15 cellular contexts compared by ENCODE assay signal in the genomic region with DNA sequence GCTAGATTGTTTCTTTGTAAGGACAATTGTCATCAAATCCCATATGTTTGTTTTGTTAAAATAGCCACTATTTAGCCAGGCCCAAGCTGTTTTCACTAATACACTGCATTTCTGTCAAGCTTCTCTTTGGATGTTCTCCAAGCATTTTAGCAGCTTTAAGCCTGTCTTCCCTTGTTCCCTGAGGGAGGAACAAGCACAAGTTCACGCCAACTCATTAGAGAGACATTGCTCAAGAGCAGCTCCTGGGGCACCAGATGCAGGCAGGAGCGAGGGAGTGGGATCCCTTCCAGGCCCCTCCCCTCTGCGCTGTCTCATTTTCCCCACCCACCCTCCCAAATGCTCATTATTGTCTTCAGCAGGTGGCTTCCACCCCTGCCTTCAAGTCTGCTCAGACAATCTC. TPM values are rescaled to one million over a fixed set of nuclear protein-coding genes. Genes with fewer than 3 reads are reported as not detected.
A peak's percentile ranks its signal among the peaks of the same experiment; 100 is the strongest.
DNase-seq lines count a peak whose midpoint lies in the region; ATAC-seq and TF ChIP-seq lines count a peak whose summit lies in the region.
"Had no signal": no experiment of that assay in that cellular context is flagged by ENCODE, and none has a peak within 500 bp of the region (broad histone marks: within the 10 kb centered on the region; RNA-seq: fewer than 3 reads in every experiment).

No MANE protein-coding gene starts in this region.

- H3K4me2 ChIP-seq in GM23248 (ENCODE audit: unreplicated experiment), result peak overlapping the region; percentile 16

- no peaks in the 10 kb centered on the region for H3K36me3 ChIP-seq in GM23248 (ENCODE audit: low read depth)

- no peaks in the 10 kb centered on the region for H3K9me2 ChIP-seq in GM23248 (ENCODE audit: insufficient read depth)

- no peak overlapping the region for H2AFZ ChIP-seq in GM23248

- DNase-seq in GM23248, result peak; percentile 76
- peak; percentile 25 for DNase-seq in RWPE1 (ENCODE audit: low spot score)
- peak; percentile 74 for DNase-seq in fibroblast of villous mesenchyme (ENCODE audit: low read depth)
- no peak for DNase-seq in sciatic nerve (ENCODE audit: low spot score)
- DNase-seq in NCI-H146 (lab: John Stamatoyannopoulos, UW), result no peak
- DNase-seq: activated CD4-positive, alpha-beta T cell treated with anti-CD3 and anti-CD28 coated beads for 1 hour; GDM1; stimulated activated CD4-positive, alpha-beta T cell treated with anti-CD3 and anti-CD28 coated beads, Interleukin-1b, Interleukin-23, amount 100 ng/mL, for 48 hours had no signal

- no peaks in the 10 kb centered on the region for H3K27me3 ChIP-seq in GM23248 (replicated peaks; ENCODE audit: insufficient read depth)

- no peak overlapping the region for H3K4me3 ChIP-seq in GM23248
- H3K4me3 ChIP-seq in fibroblast of villous mesenchyme (ENCODE audit: low read depth, low read length), result no peak overlapping the region
- H3K4me3 ChIP-seq: K562 had no signal

- H3F3A ChIP-seq in GM23248 (ENCODE audit: insufficient read depth), result peaks cover 24% of the 10 kb centered on the region

- intact Hi-C loops in sciatic nerve (cut with DNase I), result no loop called here

- no peak overlapping the region for H3K9ac ChIP-seq in GM23248

- no peaks in the 10 kb centered on the region for H3K9me3 ChIP-seq in GM23248 (ENCODE audit: low read depth)

- CTCF ChIA-PET in RWPE1 (lab: Yijun Ruan, JAX), result interaction anchor here (1.6 kb wide), 1 partner anchor 163 kb away, joined by 4 read pairs; no protein-coding TSS in a partner anchor

- H3K79me2 ChIP-seq in GM23248 (ENCODE audit: insufficient read depth), result no peaks in the 10 kb centered on the region

- TF ChIP-seq CTCF in RWPE1 (conservative IDR thresholded peaks at IDR 0.05; ENCODE audit: low read depth) (no peak), fibroblast of villous mesenchyme (IDR thresholded peaks at IDR 0.05; ENCODE audit: insufficient read depth, low read depth, low read length) (no peak)

- H3K27ac ChIP-seq in GM23248 (no peak overlapping the region), RWPE1 (peak overlapping the region; percentile 83)
- H3K27ac ChIP-seq: foreskin keratinocyte had no signal

- H3K4me1 ChIP-seq in GM23248 (ENCODE audit: insufficient read depth), result peaks cover 22% of the 10 kb centered on the region
- H3K4me1 ChIP-seq: foreskin keratinocyte had no signal

- ATAC-seq in sciatic nerve, result peak; percentile 90
- ATAC-seq in GM18867 (IDR thresholded peaks at IDR 0.05; ENCODE audit: unreplicated experiment), result no peak
- ATAC-seq in GM19328 (IDR thresholded peaks at IDR 0.05; ENCODE audit: unreplicated experiment), result no peak
- no peak for ATAC-seq in GM19395 (IDR thresholded peaks at IDR 0.05; ENCODE audit: unreplicated experiment)
- ATAC-seq: foreskin keratinocyte, K562, Panc1 had no signal

- in situ Hi-C loops in GM23248 (cut with MboI), result no loop called here

- POLR2A ChIA-PET in RWPE1 (lab: Yijun Ruan, JAX; ENCODE audit: low non-redundant PET), result no interaction called here

- 4 to 17% methylated on average over 1 to 3 of the region's 3 CpGs for WGBS in GM23248 (ENCODE audit: low coverage in 1 of 2, low lambda C conversion rate in 2 of 2, missing lambda C conversion rate in 2 of 2), 2 experiments

- H4K20me1 ChIP-seq in GM23248 (ENCODE audit: insufficient read depth), result no peaks in the 10 kb centered on the region

RNA-seq across cellular contexts. Expression of a gene that starts 32.6 kb away (rescaled TPM):
- total RNA-seq in GM23248 (2014; rRNA removed; shearing (Covaris generic)), result 17.7 and 19.0 TPM in 2 replicates
- 3.8 and 4.0 TPM in 2 replicates for polyA plus RNA-seq in GM23248 (2016; fragmentation: Nextera tagmentation; extraction: Ambion mirVana)
- 28.0 and 38.4 TPM in 2 replicates for total RNA-seq in fibroblast of villous mesenchyme
- 64.0 TPM for total RNA-seq in sciatic nerve

RNA-seq across cellular contexts. Expression of a gene that starts 34.9 kb away (rescaled TPM):
- total RNA-seq in GM23248 (2014; rRNA removed; shearing (Covaris generic)), result 21.8 and 37.7 TPM in 2 replicates
- 38.7 and 41.5 TPM in 2 replicates for polyA plus RNA-seq in GM23248 (2016; fragmentation: Nextera tagmentation; extraction: Ambion mirVana)
- total RNA-seq in fibroblast of villous mesenchyme (24.6 and 25.1 TPM in 2 replicates), sciatic nerve (41.7 TPM)
- total RNA-seq: mononuclear cell had no signal

Comparison
In these comparisons a context has a peak if more than half of its experiments do, and no peak if none do; other contexts are left out.
1. DNase-seq: peak in GM23248 (single experiment), RWPE1 (single experiment) and fibroblast of villous mesenchyme (single experiment); none in sciatic nerve (single experiment) and NCI-H146 (single experiment).